1 cellular context compared by ENCODE assay signal in the genomic region with DNA sequence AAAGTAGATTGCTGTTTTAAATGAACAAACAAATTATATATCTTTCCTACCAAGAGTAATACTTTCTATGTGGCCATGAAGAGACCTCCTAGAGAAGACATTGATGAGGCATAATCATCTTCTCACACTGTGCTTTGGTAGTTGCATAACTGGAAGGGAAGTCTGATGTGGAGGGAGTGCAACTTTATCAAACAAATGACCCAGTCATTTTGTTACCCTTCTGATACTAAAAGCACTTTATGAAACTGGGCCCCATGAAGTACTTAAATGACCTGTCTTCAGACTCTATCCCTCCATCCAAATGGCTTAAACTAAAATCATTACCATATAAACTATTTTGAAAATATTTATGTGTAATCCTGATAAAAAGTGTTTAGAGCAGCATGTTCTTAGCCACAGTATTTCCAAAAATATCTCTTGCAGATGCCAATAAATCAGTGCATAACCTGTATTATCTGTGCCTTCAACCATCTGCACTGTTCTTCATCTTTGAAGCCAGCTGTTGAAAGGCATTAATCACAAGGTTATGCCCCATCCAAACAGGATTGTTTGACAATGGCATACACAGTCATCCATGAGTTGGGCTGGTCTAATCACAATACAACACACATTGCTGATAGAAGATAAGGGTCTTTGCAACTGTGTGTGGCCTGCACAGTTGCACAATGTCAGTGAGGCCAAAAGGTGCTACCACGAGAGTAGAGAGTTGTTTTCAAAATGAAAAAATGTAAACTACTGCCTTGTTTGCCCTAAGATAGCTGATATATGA.
A peak's percentile ranks its signal among the peaks of the same experiment; 100 is the strongest.
TF ChIP-seq lines count a peak whose summit lies in the region.

No MANE protein-coding gene starts in this region.

TF ChIP-seq in K562, 482 proteins besides CTCF, POLR2A, EP300 and RAD21 (continued from another document):
- TF ChIP-seq, protein P1, sequence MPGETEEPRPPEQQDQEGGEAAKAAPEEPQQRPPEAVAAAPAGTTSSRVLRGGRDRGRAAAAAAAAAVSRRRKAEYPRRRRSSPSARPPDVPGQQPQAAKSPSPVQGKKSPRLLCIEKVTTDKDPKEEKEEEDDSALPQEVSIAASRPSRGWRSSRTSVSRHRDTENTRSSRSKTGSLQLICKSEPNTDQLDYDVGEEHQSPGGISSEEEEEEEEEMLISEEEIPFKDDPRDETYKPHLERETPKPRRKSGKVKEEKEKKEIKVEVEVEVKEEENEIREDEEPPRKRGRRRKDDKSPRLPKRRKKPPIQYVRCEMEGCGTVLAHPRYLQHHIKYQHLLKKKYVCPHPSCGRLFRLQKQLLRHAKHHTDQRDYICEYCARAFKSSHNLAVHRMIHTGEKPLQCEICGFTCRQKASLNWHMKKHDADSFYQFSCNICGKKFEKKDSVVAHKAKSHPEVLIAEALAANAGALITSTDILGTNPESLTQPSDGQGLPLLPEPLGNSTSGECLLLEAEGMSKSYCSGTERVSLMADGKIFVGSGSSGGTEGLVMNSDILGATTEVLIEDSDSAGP (CRISPR knock-in tag; IDR thresholded peaks at IDR 0.05), result no peak
- TF ChIP-seq ZNF780A (CRISPR knock-in tag; IDR thresholded peaks at IDR 0.05) (no peak), KLF16 (IDR thresholded peaks at IDR 0.05) (peak; percentile 94), MED1 (CRISPR knock-in tag; IDR thresholded peaks at IDR 0.05; ENCODE audit: borderline replicate concordance) (no peak), CREB1 (IDR thresholded peaks at IDR 0.05) (no peak), CREB1 (CRISPR knock-in tag; IDR thresholded peaks at IDR 0.05) (no peak), TAF7 (tag; IDR thresholded peaks at IDR 0.05) (no peak), NCOA6 (IDR thresholded peaks at IDR 0.05) (no peak), ZNF140 (CRISPR knock-in tag; IDR thresholded peaks at IDR 0.05) (no peak), MXI1 (IDR thresholded peaks at IDR 0.05; ENCODE audit: low read depth, low read length) (no peak)
- TF ChIP-seq, protein P2, sequence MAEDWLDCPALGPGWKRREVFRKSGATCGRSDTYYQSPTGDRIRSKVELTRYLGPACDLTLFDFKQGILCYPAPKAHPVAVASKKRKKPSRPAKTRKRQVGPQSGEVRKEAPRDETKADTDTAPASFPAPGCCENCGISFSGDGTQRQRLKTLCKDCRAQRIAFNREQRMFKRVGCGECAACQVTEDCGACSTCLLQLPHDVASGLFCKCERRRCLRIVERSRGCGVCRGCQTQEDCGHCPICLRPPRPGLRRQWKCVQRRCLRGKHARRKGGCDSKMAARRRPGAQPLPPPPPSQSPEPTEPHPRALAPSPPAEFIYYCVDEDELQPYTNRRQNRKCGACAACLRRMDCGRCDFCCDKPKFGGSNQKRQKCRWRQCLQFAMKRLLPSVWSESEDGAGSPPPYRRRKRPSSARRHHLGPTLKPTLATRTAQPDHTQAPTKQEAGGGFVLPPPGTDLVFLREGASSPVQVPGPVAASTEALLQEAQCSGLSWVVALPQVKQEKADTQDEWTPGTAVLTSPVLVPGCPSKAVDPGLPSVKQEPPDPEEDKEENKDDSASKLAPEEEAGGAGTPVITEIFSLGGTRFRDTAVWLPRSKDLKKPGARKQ (CRISPR knock-in tag; IDR thresholded peaks at IDR 0.05), result no peak
